ENCODE assay signal across 10 cellular contexts in the genomic region with DNA sequence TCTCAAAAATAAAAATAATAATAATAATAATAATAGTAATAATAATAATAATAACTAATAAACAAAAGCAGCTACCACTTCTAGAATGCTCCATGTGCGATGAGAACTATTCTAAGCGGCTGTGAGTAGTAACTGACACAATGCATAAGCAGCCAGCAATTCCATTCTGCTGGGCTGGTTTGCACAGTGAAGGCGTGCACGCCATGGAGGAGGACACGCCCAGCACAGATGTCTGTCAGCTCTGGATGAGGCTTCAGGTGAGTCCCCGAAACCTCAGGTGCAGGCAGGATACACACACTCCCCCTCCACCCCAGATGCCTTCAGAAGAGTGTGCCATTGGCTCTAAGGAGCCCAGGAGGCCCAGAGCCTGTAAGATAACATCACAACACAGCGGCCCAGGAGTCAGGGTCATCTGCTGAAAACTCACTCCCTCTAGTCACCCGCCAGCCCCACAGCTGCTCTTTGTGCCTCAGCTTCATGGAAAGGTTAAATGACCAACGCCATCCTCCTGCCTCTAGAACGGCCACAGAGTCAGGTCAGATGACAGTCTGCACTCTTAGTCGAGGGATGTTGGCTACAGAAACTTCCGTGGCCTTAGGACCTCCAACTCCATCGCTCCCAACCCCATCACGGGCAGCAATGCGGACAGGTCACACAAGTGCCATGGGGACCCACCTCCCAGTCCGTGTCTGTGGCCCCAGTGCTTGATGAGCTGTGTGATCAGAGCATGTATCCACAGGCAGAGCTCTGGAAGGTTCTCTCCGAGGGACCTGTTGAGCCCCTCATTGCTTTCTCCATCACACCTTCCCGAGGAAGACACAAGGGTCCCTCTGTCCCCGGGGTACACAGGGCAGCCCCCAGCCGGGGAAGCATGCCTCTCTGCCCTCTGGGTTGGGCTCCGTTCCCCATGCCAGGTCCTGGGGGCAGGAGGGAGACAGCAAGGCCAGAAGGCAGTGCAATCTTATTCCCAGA.
A peak's percentile ranks its signal among the peaks of the same experiment; 100 is the strongest.
DNase-seq lines count a peak whose midpoint lies in the region; TF ChIP-seq lines count a peak whose summit lies in the region.
"Had no signal": no experiment of that assay in that cellular context is flagged by ENCODE, and none has a peak within 500 bp of the region (broad histone marks: within the 10 kb centered on the region; RNA-seq: fewer than 3 reads in every experiment).

No MANE protein-coding gene starts in this region.

- H2BK12ac ChIP-seq in mesenchymal stem cell (ENCODE audit: low read length in 2 of 2), result peak overlapping the region; percentile 41 to 99

- no peaks in the 10 kb centered on the region for H3K9me3 Mint-ChIP-seq in activated naive CD4-positive, alpha-beta T cell treated with anti-CD3 and anti-CD28 coated beads for 36 hours
- H3K9me3 Mint-ChIP-seq: central memory CD8-positive, alpha-beta T cell had no signal

- peak overlapping the region; percentile 61 for H4K8ac ChIP-seq in mesenchymal stem cell (ENCODE audit: low read length)

- H2BK5ac ChIP-seq in mesenchymal stem cell (ENCODE audit: low read depth, low read length, poor library complexity, severe bottlenecking), result no peak overlapping the region

- H3K4me3 Mint-ChIP-seq in activated naive CD4-positive, alpha-beta T cell treated with anti-CD3 and anti-CD28 coated beads for 36 hours, result no peak overlapping the region
- H3K4me3 Mint-ChIP-seq: central memory CD8-positive, alpha-beta T cell had no signal

- no peak for TF ChIP-seq POLR2A in Peyer's patch (IDR thresholded peaks at IDR 0.05)

- intact Hi-C loops in colonic mucosa (cut with DNase I), result no loop called here
- intact Hi-C loops in activated naive CD4-positive, alpha-beta T cell treated with anti-CD3 and anti-CD28 coated beads for 36 hours (cut with micrococcal nuclease), result no loop called here

- H3K36me3 ChIP-seq in Peyer's patch (no peaks in the 10 kb centered on the region), colonic mucosa (no peaks in the 10 kb centered on the region), mesenchymal stem cell (ENCODE audit: control insufficient read depth in 1 of 2, insufficient read depth in 2 of 2, low read depth in 1 of 2, low read length in 2 of 2) (peaks cover 3 to 29% of the 10 kb centered on the region in 2 experiments), stomach smooth muscle (ENCODE audit: control insufficient read depth in 2 of 2, insufficient read depth in 2 of 2, low read length in 2 of 2) (no peaks in the 10 kb centered on the region)

- H3K27ac ChIP-seq in Peyer's patch (peak overlapping the region; percentile 64 to 93 (median 82)), colonic mucosa (peak overlapping the region; percentile 72), mesenchymal stem cell (ENCODE audit: low read length, poor library complexity, severe bottlenecking) (no peak overlapping the region), stomach smooth muscle (ENCODE audit: low read length) (peak overlapping the region; percentile 97)

- peak overlapping the region; percentile 50 to 75 for H3K4ac ChIP-seq in mesenchymal stem cell (ENCODE audit: low read depth in 1 of 2, low read length in 2 of 2)

- H4K91ac ChIP-seq in mesenchymal stem cell (ENCODE audit: low read length), result peak overlapping the region; percentile 81

- DNase-seq in Peyer's patch (peak in 1 of 3 donors; percentile 47), colonic mucosa (no peak), mesenchymal stem cell (no peak), NCI-H1092 treated with DMSO at 0.1 percent for 48 hours (lab: John Stamatoyannopoulos, UW) (no peak), NCI-H446 (lab: John Stamatoyannopoulos, UW) (no peak)
- DNase-seq in activated effector memory CD4-positive, alpha-beta T cell treated with anti-CD3 and anti-CD28 coated beads, Interleukin-2, amount 50 U/mL, for 16 hours, result no peak
- no peak for DNase-seq in activated naive CD4-positive, alpha-beta T cell treated with anti-CD3 and anti-CD28 coated beads for 36 hours
- DNase-seq: NCI-H2081 had no signal

- peaks cover 8% of the 10 kb centered on the region for H3K27me3 Mint-ChIP-seq in activated naive CD4-positive, alpha-beta T cell treated with anti-CD3 and anti-CD28 coated beads for 36 hours (ENCODE audit: low read depth)

- no peaks in the 10 kb centered on the region for H3K4me1 Mint-ChIP-seq in activated naive CD4-positive, alpha-beta T cell treated with anti-CD3 and anti-CD28 coated beads for 36 hours (ENCODE audit: low read depth)

- H3K4me1 ChIP-seq in Peyer's patch, result peaks cover 0 to 71% (median 8%) of the 10 kb centered on the region in 4 donors
- H3K4me1 ChIP-seq in colonic mucosa, result peaks cover 13% of the 10 kb centered on the region
- peaks cover 41% of the 10 kb centered on the region for H3K4me1 ChIP-seq in mesenchymal stem cell (ENCODE audit: control insufficient read depth, insufficient read depth, low read depth, low read length)
- H3K4me1 ChIP-seq in stomach smooth muscle (ENCODE audit: control insufficient read depth, insufficient read depth, low read length), result peaks cover 82% of the 10 kb centered on the region

- peak overlapping the region; percentile 25 to 94 for H3K18ac ChIP-seq in mesenchymal stem cell (ENCODE audit: low read depth in 1 of 2, low read length in 2 of 2)

- H3K27ac Mint-ChIP-seq in activated naive CD4-positive, alpha-beta T cell treated with anti-CD3 and anti-CD28 coated beads for 36 hours, result no peak overlapping the region

- peak overlapping the region in 1 of 2 experiments; percentile 14 for H3K23ac ChIP-seq in mesenchymal stem cell (ENCODE audit: low read length in 2 of 2)

- H3K4me3 ChIP-seq in Peyer's patch (no peak overlapping the region), colonic mucosa (no peak overlapping the region), mesenchymal stem cell (ENCODE audit: insufficient read depth in 1 of 2, low read depth in 1 of 2, low read length in 2 of 2) (peak overlapping the region in 1 of 2 experiments; percentile 62), stomach smooth muscle (ENCODE audit: low read length in 2 of 2) (peak overlapping the region; percentile 18 to 58)

- peak overlapping the region; percentile 32 for H2AK5ac ChIP-seq in mesenchymal stem cell (ENCODE audit: low read length, severe bottlenecking)

- H3K27me3 ChIP-seq in Peyer's patch (no peaks in the 10 kb centered on the region), colonic mucosa (no peaks in the 10 kb centered on the region), mesenchymal stem cell (ENCODE audit: control insufficient read depth in 1 of 2, insufficient read depth in 1 of 2, low read length in 2 of 2) (no peaks in the 10 kb centered on the region), stomach smooth muscle (ENCODE audit: control insufficient read depth in 1 of 2, insufficient read depth in 2 of 2, low read length in 2 of 2) (no peaks in the 10 kb centered on the region)

- CTCF ChIA-PET in activated naive CD4-positive, alpha-beta T cell treated with anti-CD3 and anti-CD28 coated beads for 36 hours (lab: Charles Lee), result interaction anchor here (1.5 to 1.7 kb wide), 2 partner anchors 8 to 12 kb away, joined by 6 to 7 read pairs; no protein-coding TSS in a partner anchor

- H3K79me1 ChIP-seq in mesenchymal stem cell (replicated peaks; ENCODE audit: low read length, poor library complexity, severe bottlenecking), result peaks cover 32% of the 10 kb centered on the region

- WGBS in mesenchymal stem cell, result 75% methylated on average over 21 of the region's 21 CpGs

- H3K9me3 ChIP-seq in Peyer's patch (no peaks in the 10 kb centered on the region), colonic mucosa (no peaks in the 10 kb centered on the region), mesenchymal stem cell (ENCODE audit: control insufficient read depth, low read length) (no peaks in the 10 kb centered on the region), stomach smooth muscle (ENCODE audit: control insufficient read depth in 2 of 2, low read length in 2 of 2) (no peaks in the 10 kb centered on the region)

- H2BK15ac ChIP-seq in mesenchymal stem cell (ENCODE audit: low read depth, poor library complexity, severe bottlenecking), result peak overlapping the region; percentile 50

- H3K4me2 ChIP-seq in mesenchymal stem cell (ENCODE audit: low read length, poor library complexity, severe bottlenecking), result no peak overlapping the region

- H2AFZ ChIP-seq in mesenchymal stem cell (ENCODE audit: low read depth, low read length), result no peak overlapping the region

- peak overlapping the region in 1 of 2 experiments; percentile 68 for H3K14ac ChIP-seq in mesenchymal stem cell (ENCODE audit: low read length in 2 of 2)

- H3K36me3 Mint-ChIP-seq in activated naive CD4-positive, alpha-beta T cell treated with anti-CD3 and anti-CD28 coated beads for 36 hours (ENCODE audit: low read depth), result no peaks in the 10 kb centered on the region

- TF ChIP-seq CTCF in Peyer's patch (IDR thresholded peaks at IDR 0.05), result no peak
- TF ChIP-seq CTCF in colonic mucosa (IDR thresholded peaks at IDR 0.05), result no peak

- peak overlapping the region; percentile 36 for H2BK120ac ChIP-seq in mesenchymal stem cell (ENCODE audit: low read depth, low read length)

- H3K9ac ChIP-seq in colonic mucosa (ENCODE audit: low read depth in 2 of 2, low read length in 2 of 2) (peak overlapping the region; percentile 42 to 79), mesenchymal stem cell (ENCODE audit: low read length) (peak overlapping the region; percentile 76), stomach smooth muscle (ENCODE audit: low read length in 2 of 2) (peak overlapping the region; percentile 5 to 62)

Comparison
In these comparisons a context has a peak if more than half of its experiments do, and no peak if none do; other contexts are left out.
1. H3K4me3 ChIP-seq: peak in stomach smooth muscle (2 of 2); none in Peyer's patch (0 of 4) and colonic mucosa (single experiment).
2. Peak in every context shown above with its lines, with median percentiles within 50 percentile points of each other: H3K9ac ChIP-seq.